11 cellular contexts compared by ENCODE assay signal in the genomic region with DNA sequence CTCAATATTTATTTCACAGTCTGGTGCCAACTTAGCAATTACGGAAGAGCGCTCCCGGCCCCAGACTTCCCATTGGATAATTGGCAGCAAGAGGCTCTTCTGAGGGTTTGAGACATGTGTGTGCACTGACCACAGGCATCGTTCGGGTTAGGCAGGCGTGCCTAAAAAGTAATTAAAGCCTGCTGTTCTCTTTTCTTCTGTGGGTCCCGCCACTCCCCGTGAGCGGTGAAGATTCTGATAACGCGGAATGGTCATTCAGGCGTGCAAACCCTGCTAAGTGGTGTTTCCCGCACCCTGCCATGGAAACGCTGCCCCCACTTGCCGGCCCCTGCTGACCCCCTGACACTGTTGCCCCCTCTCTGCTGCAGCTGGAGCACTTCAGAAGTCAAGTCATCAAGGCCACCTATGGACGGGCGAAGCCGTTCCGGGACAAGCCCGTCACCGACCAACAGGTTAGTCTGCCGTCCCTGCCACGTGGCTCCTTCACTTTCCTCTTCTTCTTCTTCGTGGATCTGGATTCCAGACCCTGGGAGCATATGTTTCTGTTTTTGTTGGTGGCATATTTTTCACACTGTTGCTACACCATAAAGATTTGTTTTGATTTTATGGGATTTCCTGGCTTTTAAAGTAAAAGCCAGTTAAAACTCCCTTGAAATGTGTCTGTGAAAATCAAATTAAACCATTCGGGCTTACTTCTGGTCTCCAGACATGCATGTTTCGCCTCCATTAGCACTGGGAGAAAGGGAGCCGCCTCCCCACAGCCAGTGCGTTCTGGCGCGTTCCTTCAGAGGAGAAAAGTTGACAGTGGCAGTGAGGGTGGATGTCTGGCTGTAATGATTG.
DNase-seq lines count a peak whose midpoint lies in the region; ATAC-seq and TF ChIP-seq lines count a peak whose summit lies in the region.
"Had no signal": no experiment of that assay in that cellular context is flagged by ENCODE, and none has a peak within 500 bp of the region (broad histone marks: within the 10 kb centered on the region; RNA-seq: fewer than 3 reads in every experiment).

No MANE protein-coding gene starts in this region.

- H4K20me1 ChIP-seq in fibroblast of lung (ENCODE audit: control insufficient read depth, extremely low read depth, insufficient read depth, low read length) (no peaks in the 10 kb centered on the region), smooth muscle cell (ENCODE audit: low read depth) (no peaks in the 10 kb centered on the region)

- H3K9me3 ChIP-seq in fibroblast of lung (ENCODE audit: control insufficient read depth, insufficient read depth, low read depth, low read length), result no peaks in the 10 kb centered on the region
- H3K9me3 ChIP-seq in smooth muscle cell (replicated peaks; ENCODE audit: low read depth), result no peaks in the 10 kb centered on the region

- H3K27ac ChIP-seq in fibroblast of lung (ENCODE audit: insufficient read depth, low read length), result no peak overlapping the region
- H3K27ac ChIP-seq in smooth muscle cell (ENCODE audit: low read depth), result no peak overlapping the region

- ATAC-seq in HG03378 (IDR thresholded peaks at IDR 0.05; ENCODE audit: unreplicated experiment) (no peak), HG03039 (IDR thresholded peaks at IDR 0.05; ENCODE audit: unreplicated experiment) (no peak)
- ATAC-seq: activated CD4-positive, alpha-beta T cell treated with anti-CD3 and anti-CD28 coated beads for 36 hours had no signal

- peak; percentile 91 for DNase-seq in GM03348 (ENCODE audit: low spot score)
- DNase-seq in NCI-H2227 treated with DMSO at 0.1 percent for 48 hours (lab: John Stamatoyannopoulos, UW), result peak; percentile 93
- DNase-seq in fibroblast of lung (ENCODE audit: low read depth in 2 of 2), result peak; percentile 27 to 86
- no peak for DNase-seq in smooth muscle cell (lab: John Stamatoyannopoulos, UW; ENCODE audit: unreplicated experiment)
- no peak for DNase-seq in LoVo (ENCODE audit: low spot score)
- no peak for DNase-seq in NCI-H1105 (lab: John Stamatoyannopoulos, UW)
- DNase-seq: activated CD4-positive, alpha-beta T cell treated with anti-CD3 and anti-CD28 coated beads for 36 hours; activated naive CD4-positive, alpha-beta T cell treated with anti-CD3 and anti-CD28 coated beads for 36 hours; NCI-H526 treated with DMSO at 0.1 percent for 48 hours had no signal

- TF ChIP-seq CTCF in fibroblast of lung (conservative IDR thresholded peaks at IDR 0.05 in 1 of 2, IDR thresholded peaks at IDR 0.05 in 1 of 2; ENCODE audit: low read depth in 1 of 2, low read length in 2 of 2) (no peak), smooth muscle cell (IDR thresholded peaks at IDR 0.05; ENCODE audit: borderline replicate concordance, insufficient read depth, poor library complexity, severe bottlenecking) (no peak)

- no peak overlapping the region for H3K9ac ChIP-seq in fibroblast of lung (ENCODE audit: insufficient read depth, low read length)
- no peak overlapping the region for H3K9ac ChIP-seq in smooth muscle cell (ENCODE audit: low read depth)

- H3K4me3 ChIP-seq in fibroblast of lung (replicated peaks in 1 of 4; ENCODE audit: control extremely low read depth in 1 of 4, insufficient read depth in 1 of 4, low read depth in 3 of 4, low read length in 4 of 4) (peak overlapping the region in 1 of 4 experiments; percentile 25), smooth muscle cell (no peak overlapping the region)

- H3K4me1 ChIP-seq in fibroblast of lung (ENCODE audit: control insufficient read depth, extremely low read depth, insufficient read depth, low read length), result peaks cover 9% of the 10 kb centered on the region
- H3K4me1 ChIP-seq in smooth muscle cell (ENCODE audit: low read depth), result peaks cover 19% of the 10 kb centered on the region

- H3K4me2 ChIP-seq in fibroblast of lung (ENCODE audit: extremely low read depth, insufficient read depth, low read length) (peak overlapping the region; percentile 60), smooth muscle cell (peak overlapping the region; percentile 18)

- no peaks in the 10 kb centered on the region for H3F3A ChIP-seq in smooth muscle cell (ENCODE audit: low read depth)

- H2AFZ ChIP-seq in fibroblast of lung (ENCODE audit: low read length) (no peak overlapping the region), smooth muscle cell (ENCODE audit: low read depth) (no peak overlapping the region)

- WGBS in smooth muscle cell (ENCODE audit: low lambda C conversion rate), result 55% methylated on average over 30 of the region's 30 CpGs

- no peaks in the 10 kb centered on the region for H3K79me2 ChIP-seq in fibroblast of lung (ENCODE audit: control insufficient read depth, insufficient read depth, low read length)
- H3K79me2 ChIP-seq in smooth muscle cell (ENCODE audit: low read depth), result no peaks in the 10 kb centered on the region

- H3K36me3 ChIP-seq in fibroblast of lung (ENCODE audit: control insufficient read depth, insufficient read depth, low read length) (no peaks in the 10 kb centered on the region), smooth muscle cell (ENCODE audit: low read depth) (no peaks in the 10 kb centered on the region)

- H3K27me3 ChIP-seq in fibroblast of lung (ENCODE audit: control insufficient read depth, insufficient read depth, low read length) (no peaks in the 10 kb centered on the region), smooth muscle cell (ENCODE audit: low read depth) (peaks cover 20% of the 10 kb centered on the region)

Comparison
In these comparisons a context has a peak if more than half of its experiments do, and no peak if none do; other contexts are left out.
1. DNase-seq: peak in GM03348 (single experiment), NCI-H2227 treated with DMSO at 0.1 percent for 48 hours (single experiment) and fibroblast of lung (2 of 2); none in smooth muscle cell (single experiment), LoVo (single experiment) and NCI-H1105 (single experiment).